Comparison of ENCODE assay signal across 9 cellular contexts in genomic region chr6:144353871-144354314, GRCh38.
A peak's percentile ranks its signal among the peaks of the same experiment; 100 is the strongest.
DNase-seq lines count a peak whose midpoint lies in the region; ATAC-seq and TF ChIP-seq lines count a peak whose summit lies in the region.
"Had no signal": no experiment of that assay in that cellular context is flagged by ENCODE, and none has a peak within 500 bp of the region (broad histone marks: within the 10 kb centered on the region; RNA-seq: fewer than 3 reads in every experiment).

No MANE protein-coding gene starts in this region.

- no peak for TF ChIP-seq CTCF in GM13976 (IDR thresholded peaks at IDR 0.05; ENCODE audit: borderline replicate concordance, control extremely low read depth, extremely low read depth, insufficient read depth, missing control alignments)

- DNase-seq in GM13976 (ENCODE audit: low spot score) (peak; percentile 54), germinal center (ENCODE audit: low spot score) (no peak), NCI-H2227 treated with DMSO at 0.1 percent for 48 hours (lab: John Stamatoyannopoulos, UW) (no peak)
- peak; percentile 29 for DNase-seq in central memory CD4-positive, alpha-beta T cell
- DNase-seq: glutamatergic neuron had no signal

- ATAC-seq in GM19455 (IDR thresholded peaks at IDR 0.05; ENCODE audit: unreplicated experiment) = peak; percentile 75
- peak; percentile 60 for ATAC-seq in HG03139 (IDR thresholded peaks at IDR 0.05; ENCODE audit: unreplicated experiment)
- ATAC-seq in HG02981 (IDR thresholded peaks at IDR 0.05; ENCODE audit: unreplicated experiment) = no peak
- no peak for ATAC-seq in GM21786 (IDR thresholded peaks at IDR 0.05; ENCODE audit: unreplicated experiment)

- in situ Hi-C loops in GM13976 (cut with MboI; ENCODE audit: low sequenced_read_pairs, unreplicated experiment) = no loop called here

Comparison
In these comparisons a context has a peak if more than half of its experiments do, and no peak if none do; other contexts are left out.
1. DNase-seq: peak in GM13976 (single experiment) and central memory CD4-positive, alpha-beta T cell (single experiment); none in germinal center (single experiment) and NCI-H2227 treated with DMSO at 0.1 percent for 48 hours (single experiment).
2. ATAC-seq: peak in GM19455 (single experiment) and HG03139 (single experiment); none in HG02981 (single experiment) and GM21786 (single experiment).